9 cellular contexts compared by ENCODE assay signal in the genomic region with DNA sequence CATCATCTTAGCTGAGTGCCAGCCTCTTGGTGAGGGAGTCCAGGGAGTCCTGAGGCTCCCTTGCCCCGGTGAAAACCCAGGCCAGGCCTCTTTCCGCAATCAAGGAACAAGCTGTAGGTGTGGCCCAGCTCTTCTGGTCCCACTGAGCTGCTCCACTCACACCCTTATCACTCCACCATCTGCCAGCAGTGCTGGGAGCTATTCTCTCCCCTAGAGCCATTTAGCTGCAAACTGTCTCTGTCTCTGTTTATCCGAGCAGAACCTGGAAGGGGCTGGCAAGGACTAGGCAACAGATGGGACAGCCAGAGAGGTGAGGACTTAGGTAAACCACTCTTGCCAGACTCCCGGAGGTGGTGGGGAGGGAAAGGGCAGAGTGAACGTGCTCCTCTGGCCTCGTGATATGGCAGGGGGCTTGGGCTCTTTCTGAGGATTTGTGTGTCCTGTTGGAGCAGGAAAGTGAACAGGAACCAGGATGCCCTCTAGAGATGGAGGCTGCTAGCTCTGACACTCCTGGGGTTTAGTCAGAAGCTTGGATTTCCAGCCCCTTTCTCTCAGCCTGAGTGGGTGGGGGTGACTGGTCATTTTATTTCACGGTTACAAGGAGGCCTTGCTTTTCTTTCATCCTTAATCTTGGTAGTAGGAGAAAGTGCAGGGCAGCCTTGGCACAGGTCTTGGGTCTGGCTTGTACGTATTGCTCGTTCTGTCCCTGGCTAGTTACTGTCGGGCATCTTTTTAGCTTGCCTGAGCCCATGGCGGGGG. TPM values are rescaled to one million over a fixed set of nuclear protein-coding genes. Genes with fewer than 3 reads are reported as not detected.
DNase-seq lines count a peak whose midpoint lies in the region; ATAC-seq, FAIRE-seq and TF ChIP-seq lines count a peak whose summit lies in the region.
"Had no signal": no experiment of that assay in that cellular context is flagged by ENCODE, and none has a peak within 500 bp of the region (broad histone marks: within the 10 kb centered on the region; RNA-seq: fewer than 3 reads in every experiment).

No MANE protein-coding gene starts in this region.

- intact Hi-C loops in IMR-90 (cut with micrococcal nuclease) (no loop called here), heart right ventricle (cut with DNase I) (no loop called here)
- intact Hi-C loops in activated CD8-positive, alpha-beta T cell treated with anti-CD3 and anti-CD28 coated beads for 36 hours (cut with micrococcal nuclease): no loop called here

- POLR2A ChIA-PET in IMR-90 (lab: Charles Lee; ENCODE audit: unreplicated experiment): no interaction called here
- POLR2A ChIA-PET in activated CD8-positive, alpha-beta T cell treated with anti-CD3 and anti-CD28 coated beads for 36 hours (lab: Charles Lee): interaction anchor here (1.1 to 4.4 kb wide), 6 partner anchors 12 to 114 kb away, joined by 3 to 20 read pairs (median 3); partner anchors contain the start of gene B3GNT2

- no peak overlapping the region for H2BK120ac ChIP-seq in IMR-90 (ENCODE audit: low read depth, low read length)

- peak overlapping the region; percentile 8 for H2AK9ac ChIP-seq in IMR-90 (replicated peaks; ENCODE audit: low read depth, low read length, poor library complexity)

- H3K23ac ChIP-seq in IMR-90 (ENCODE audit: low read depth, low read length): no peak overlapping the region

- H3K4me3 Mint-ChIP-seq in activated CD8-positive, alpha-beta T cell treated with anti-CD3 and anti-CD28 coated beads for 36 hours: no peak overlapping the region

- peaks cover 98% of the 10 kb centered on the region for H3K4me1 Mint-ChIP-seq in activated CD8-positive, alpha-beta T cell treated with anti-CD3 and anti-CD28 coated beads for 36 hours (ENCODE audit: low read depth)

- H3K27me3 ChIP-seq in IMR-90 (ENCODE audit: control insufficient read depth, insufficient read depth, low read length): no peaks in the 10 kb centered on the region
- H3K27me3 ChIP-seq in heart right ventricle: no peaks in the 10 kb centered on the region
- no peaks in the 10 kb centered on the region for H3K27me3 ChIP-seq in small intestine (ENCODE audit: control insufficient read depth in 2 of 2, insufficient read depth in 2 of 2, low read length in 2 of 2)

- no TSS peak for BruUV-seq in IMR-90 (replicated peaks; lab: Mats Ljungman, UMichigan)

- no peak overlapping the region for H4K5ac ChIP-seq in IMR-90 (ENCODE audit: low read depth, low read length)

- peaks cover 25% of the 10 kb centered on the region for H3K4me1 ChIP-seq in IMR-90 (ENCODE audit: control insufficient read depth, insufficient read depth, low read length)
- peaks cover 16 to 82% (median 74%) of the 10 kb centered on the region in 9 donors for H3K4me1 ChIP-seq in heart right ventricle
- H3K4me1 ChIP-seq in small intestine (ENCODE audit: control insufficient read depth in 2 of 2, insufficient read depth in 1 of 2, low read depth in 1 of 2, low read length in 1 of 2): peaks cover 7 to 20% of the 10 kb centered on the region in 2 donors

- peak overlapping the region; percentile 76 for H3K27ac Mint-ChIP-seq in activated CD8-positive, alpha-beta T cell treated with anti-CD3 and anti-CD28 coated beads for 36 hours

- dilution Hi-C loops in IMR-90 (cut with HindIII; ENCODE audit: low sequenced_read_pairs, unreplicated experiment): no loop called here

- ATAC-seq in IMR-90 (ENCODE audit: low read depth) (no peak), heart right ventricle (peak in 5 of 8 donors; percentile 14 to 32 (median 25)), GM18517 (IDR thresholded peaks at IDR 0.05; ENCODE audit: unreplicated experiment) (no peak), GM19455 (IDR thresholded peaks at IDR 0.05; ENCODE audit: unreplicated experiment) (no peak)
- ATAC-seq in activated CD8-positive, alpha-beta T cell treated with anti-CD3 and anti-CD28 coated beads for 36 hours: no peak

- H2BK15ac ChIP-seq in IMR-90 (ENCODE audit: low read depth, low read length): no peak overlapping the region

- CTCF ChIA-PET in IMR-90 (lab: Yijun Ruan, JAX): interaction anchor here (1.6 kb wide), 1 partner anchor 222 kb away, joined by 3 read pairs; no protein-coding TSS in a partner anchor
- CTCF ChIA-PET in activated CD8-positive, alpha-beta T cell treated with anti-CD3 and anti-CD28 coated beads for 36 hours (lab: Charles Lee): interaction anchor here (1.2 to 2.4 kb wide), 4 partner anchors 12 to 159 kb away, joined by 3 to 6 read pairs (median 4); no protein-coding TSS in a partner anchor

- H3K18ac ChIP-seq in IMR-90 (ENCODE audit: low read depth, low read length): no peak overlapping the region

- DNase-seq in IMR-90 (peak; percentile 46), heart right ventricle (no peak), small intestine (peak; percentile 44), NCI-H1105 treated with DMSO at 0.1 percent for 48 hours (lab: John Stamatoyannopoulos, UW) (no peak)
- no peak for DNase-seq in activated CD8-positive, alpha-beta T cell treated with anti-CD3 and anti-CD28 coated beads for 36 hours
- DNase-seq in activated CD4-positive, CD25-positive, alpha-beta regulatory T cell treated with anti-CD3 and anti-CD28 coated beads, Interleukin-2, amount 50 U/mL, for 72 hours: no peak
- DNase-seq: NCI-H510A treated with DMSO at 0.1 percent for 48 hours had no signal

- H4K8ac ChIP-seq in IMR-90 (ENCODE audit: low read depth in 2 of 2, low read length in 2 of 2): no peak overlapping the region

- H3K4ac ChIP-seq in IMR-90 (ENCODE audit: low read depth, low read length): no peak overlapping the region

- in situ Hi-C loops in IMR-90 (cut with MboI; ENCODE audit: low sequenced_read_pairs): no loop called here

- H3K4me3 ChIP-seq in IMR-90 (ENCODE audit: insufficient read depth, low read depth, low read length): no peak overlapping the region
- H3K4me3 ChIP-seq in heart right ventricle: no peak overlapping the region
- H3K4me3 ChIP-seq in small intestine (ENCODE audit: low read depth in 1 of 2, low read length in 2 of 2): no peak overlapping the region

- H4K20me1 ChIP-seq in IMR-90 (ENCODE audit: insufficient read depth, low read length): peaks cover 27% of the 10 kb centered on the region

- no peak for TF ChIP-seq CTCF in IMR-90 (conservative IDR thresholded peaks at IDR 0.05; ENCODE audit: low read depth, low read length)
- no peak for TF ChIP-seq CTCF in activated CD8-positive, alpha-beta T cell treated with anti-CD3 and anti-CD28 coated beads for 36 hours (IDR thresholded peaks at IDR 0.05)
- peak in 1 of 9 donors; percentile 8 for TF ChIP-seq CTCF in heart right ventricle (IDR thresholded peaks at IDR 0.05)

- 65% methylated on average over 3 of the region's 11 CpGs; no CpG with 5 or more reads in 1 of the 2 experiments for WGBS in IMR-90 (ENCODE audit: extremely low coverage in 2 of 2, insufficient read length in 1 of 2), 2 experiments
- 44 to 54% methylated on average over 11 of the region's 11 CpGs for WGBS in heart right ventricle, 2 donors
- WGBS in small intestine, 3 donors: 65 to 69% (median 66%) methylated on average over 11 of the region's 11 CpGs

- H3K27ac ChIP-seq in IMR-90 (ENCODE audit: insufficient read depth, low read length): no peak overlapping the region
- peak overlapping the region; percentile 20 to 81 (median 70) for H3K27ac ChIP-seq in heart right ventricle
- peak overlapping the region; percentile 9 to 68 for H3K27ac ChIP-seq in small intestine (ENCODE audit: low read depth in 1 of 2, low read length in 1 of 2)

- TF ChIP-seq POLR2A in IMR-90 (IDR thresholded peaks at IDR 0.05; ENCODE audit: low read depth, low read length): no peak

- H3K4me2 ChIP-seq in IMR-90 (ENCODE audit: low read depth, low read length): no peak overlapping the region

- H2BK5ac ChIP-seq in IMR-90 (ENCODE audit: low read depth, low read length, poor library complexity, severe bottlenecking): no peak overlapping the region

- H3K9me1 ChIP-seq in IMR-90 (ENCODE audit: insufficient read depth, low read length): peaks cover 15% of the 10 kb centered on the region

- no peaks in the 10 kb centered on the region for H3K27me3 Mint-ChIP-seq in activated CD8-positive, alpha-beta T cell treated with anti-CD3 and anti-CD28 coated beads for 36 hours

- H3K36me3 ChIP-seq in IMR-90 (ENCODE audit: control insufficient read depth, insufficient read depth, low read length): no peaks in the 10 kb centered on the region
- H3K36me3 ChIP-seq in heart right ventricle: no peaks in the 10 kb centered on the region
- H3K36me3 ChIP-seq in small intestine (ENCODE audit: control insufficient read depth in 2 of 2, insufficient read depth in 2 of 2, low read length in 2 of 2): no peaks in the 10 kb centered on the region

- no peak for FAIRE-seq in small intestine (lab: Jason Lieb, UNC)

- H3K9me3 Mint-ChIP-seq in activated CD8-positive, alpha-beta T cell treated with anti-CD3 and anti-CD28 coated beads for 36 hours: peaks cover 21% of the 10 kb centered on the region

- H3K9me3 ChIP-seq in IMR-90 (ENCODE audit: control insufficient read depth, insufficient read depth, low read length): peaks cover 3% of the 10 kb centered on the region; the same call in 1 of the 2 replicates
- H3K9me3 ChIP-seq in heart right ventricle: peaks cover 0 to 19% (median 0%) of the 10 kb centered on the region in 11 donors
- H3K9me3 ChIP-seq in small intestine (ENCODE audit: control insufficient read depth, low read depth): no peaks in the 10 kb centered on the region

- peaks cover 34 to 60% of the 10 kb centered on the region in 2 experiments for H3K79me1 ChIP-seq in IMR-90 (ENCODE audit: low read depth in 1 of 2, low read length in 2 of 2)

- H3K9ac ChIP-seq in IMR-90 (ENCODE audit: low read depth, low read length): no peak overlapping the region

- H4K91ac ChIP-seq in IMR-90 (ENCODE audit: insufficient read depth, low read depth, low read length): no peak overlapping the region

- H3K14ac ChIP-seq in IMR-90 (replicated peaks; ENCODE audit: low read depth, low read length): no peak overlapping the region

- no peak overlapping the region for H2AFZ ChIP-seq in IMR-90 (replicated peaks; ENCODE audit: low read length, poor library complexity)

- no peak overlapping the region for H2BK20ac ChIP-seq in IMR-90 (ENCODE audit: low read depth, low read length)

- TF ChIP-seq RAD21 in IMR-90 (IDR thresholded peaks at IDR 0.05; ENCODE audit: low read length): no peak

- no peak overlapping the region for H2AK5ac ChIP-seq in IMR-90 (ENCODE audit: low read depth, low read length)

- peaks cover 75% of the 10 kb centered on the region for H3K36me3 Mint-ChIP-seq in activated CD8-positive, alpha-beta T cell treated with anti-CD3 and anti-CD28 coated beads for 36 hours (ENCODE audit: low read depth)

- no peak overlapping the region for H3K56ac ChIP-seq in IMR-90 (ENCODE audit: extremely low read depth, insufficient read depth, low read length)

TF ChIP-seq in IMR-90, 13 proteins besides CTCF, POLR2A, EP300 and RAD21 (continues in another document):
- TF ChIP-seq RFX5 (IDR thresholded peaks at IDR 0.05; ENCODE audit: low read depth, low read length): no peak

RNA-seq across cellular contexts. Expression of gene B3GNT2, which starts 19.6 kb away (rescaled TPM):
- total RNA-seq in IMR-90 (2012; rRNA removed) (11.1 and 12.2 TPM in 2 replicates), heart right ventricle (10 to 100 TPM; 11.8 to 33.5 (median 18.1) TPM)
- polyA plus RNA-seq in IMR-90 (2012; rRNA removed) (4.2 and 5.0 TPM in 2 replicates), heart right ventricle (10 to 100 TPM; 10.4 to 10.8 TPM), small intestine (10 to 100 TPM; 13.4 to 24.3 (median 14.1) TPM)
- polyA plus RNA-seq in IMR-90 (2012; cell fraction: cytosol; rRNA removed): 2.2 and 2.6 TPM in 2 replicates
- 0.71 and 2.2 TPM in 2 replicates for polyA plus RNA-seq in IMR-90 (2012; cell fraction: nucleus; rRNA removed; ENCODE audit: low replicate concordance)
- total RNA-seq in activated CD8-positive, alpha-beta T cell treated with anti-CD3 and anti-CD28 coated beads for 36 hours: 10 to 100 TPM; 44.3 to 45.5 TPM

Comparison
In these comparisons a context has a peak if more than half of its experiments do, and no peak if none do; other contexts are left out.
1. ATAC-seq: peak in heart right ventricle (5 of 8); none in IMR-90 (single experiment), activated CD8-positive, alpha-beta T cell treated with anti-CD3 and anti-CD28 coated beads for 36 hours (single experiment), GM18517 (single experiment) and GM19455 (single experiment).
2. DNase-seq: peak in IMR-90 (single experiment) and small intestine (single experiment); none in activated CD8-positive, alpha-beta T cell treated with anti-CD3 and anti-CD28 coated beads for 36 hours (single experiment), heart right ventricle (0 of 2), activated CD4-positive, CD25-positive, alpha-beta regulatory T cell treated with anti-CD3 and anti-CD28 coated beads, Interleukin-2, amount 50 U/mL, for 72 hours (single experiment) and NCI-H1105 treated with DMSO at 0.1 percent for 48 hours (single experiment).